Comparison of ENCODE assay signal across 16 cellular contexts in the genomic region with DNA sequence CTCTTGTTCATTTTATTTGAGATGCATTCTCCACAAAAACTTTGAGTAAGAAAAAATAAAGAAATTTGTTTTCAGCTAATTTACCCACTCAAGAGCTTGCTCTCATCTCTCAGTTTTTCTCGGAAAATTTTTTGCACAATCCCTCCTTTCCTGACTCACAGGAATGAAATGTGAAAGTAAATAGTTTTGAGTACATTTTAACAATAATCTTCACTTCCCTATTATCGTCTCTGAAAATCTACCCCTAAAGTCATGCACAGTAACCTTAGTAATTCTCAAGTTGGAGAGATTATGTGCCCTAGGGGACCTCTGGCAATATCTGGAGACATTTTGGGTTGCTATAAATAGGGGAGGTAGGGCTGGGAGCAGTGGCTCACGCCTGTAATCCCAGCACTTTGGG. TPM values are rescaled to one million over a fixed set of nuclear protein-coding genes. Genes with fewer than 3 reads are reported as not detected.
A peak's percentile ranks its signal among the peaks of the same experiment; 100 is the strongest.
DNase-seq lines count a peak whose midpoint lies in the region; ATAC-seq and TF ChIP-seq lines count a peak whose summit lies in the region.
"Had no signal": no experiment of that assay in that cellular context is flagged by ENCODE, and none has a peak within 500 bp of the region (broad histone marks: within the 10 kb centered on the region; RNA-seq: fewer than 3 reads in every experiment).

No MANE protein-coding gene starts in this region.

- H3K9me3 Mint-ChIP-seq in CD8-positive, alpha-beta memory T cell, result no peaks in the 10 kb centered on the region
- H3K9me3 Mint-ChIP-seq: activated T-helper 17 cell treated with anti-CD3 and anti-CD28 coated beads, Interleukin-2, amount 50 U/mL, for 72 hours; dendritic cell treated with granulocyte-macrophage colony-stimulating factor and Interleukin-4, amounts not matched to agents 40 ng/mL and 50 ng/mL, for 4 days had no signal

- H3K27me3 ChIP-seq in liver (ENCODE audit: control insufficient read depth in 4 of 4, insufficient read depth in 4 of 4, low read length in 3 of 4) (no peaks in the 10 kb centered on the region), suprapubic skin (no peaks in the 10 kb centered on the region)
- no peaks in the 10 kb centered on the region for H3K27me3 ChIP-seq in CD8-positive, alpha-beta memory T cell (ENCODE audit: insufficient read depth, low read length, poor library complexity, severe bottlenecking)

- peaks cover 20 to 25% (median 24%) of the 10 kb centered on the region in 3 donors for H3K4me1 Mint-ChIP-seq in CD8-positive, alpha-beta memory T cell

- H3K27me3 Mint-ChIP-seq in CD8-positive, alpha-beta memory T cell, result no peaks in the 10 kb centered on the region
- H3K27me3 Mint-ChIP-seq: activated T-helper 17 cell treated with anti-CD3 and anti-CD28 coated beads, Interleukin-2, amount 50 U/mL, for 72 hours had no signal

- H3K36me3 ChIP-seq in liver (ENCODE audit: control insufficient read depth in 4 of 4, insufficient read depth in 3 of 4, low read depth in 1 of 4, low read length in 3 of 4), result peaks cover 0 to 7% (median 2%) of the 10 kb centered on the region in 4 donors
- no peaks in the 10 kb centered on the region for H3K36me3 ChIP-seq in suprapubic skin
- no peaks in the 10 kb centered on the region for H3K36me3 ChIP-seq in CD8-positive, alpha-beta memory T cell (ENCODE audit: insufficient read depth, low read length)

- no peak for TF ChIP-seq CTCF in liver (IDR thresholded peaks at IDR 0.05; ENCODE audit: low read depth, low read length, missing input control)
- no peak for TF ChIP-seq CTCF in suprapubic skin (IDR thresholded peaks at IDR 0.05)

- H3K27ac ChIP-seq in liver (ENCODE audit: low read depth in 1 of 2, low read length in 2 of 2) (peak overlapping the region; percentile 82 to 83), suprapubic skin (peak overlapping the region; percentile 79)
- H3K27ac ChIP-seq in CD8-positive, alpha-beta memory T cell (ENCODE audit: low read depth, low read length), result no peak overlapping the region
- H3K27ac ChIP-seq: KMS-11 had no signal

- H3K9me3 ChIP-seq in liver (ENCODE audit: control insufficient read depth in 4 of 4, low read length in 3 of 4), result no peaks in the 10 kb centered on the region
- H3K9me3 ChIP-seq in suprapubic skin, result no peaks in the 10 kb centered on the region
- H3K9me3 ChIP-seq in CD8-positive, alpha-beta memory T cell (ENCODE audit: low read length), result no peaks in the 10 kb centered on the region

- POLR2A ChIA-PET in CD8-positive, alpha-beta memory T cell (lab: Charles Lee), result no interaction called here

- no peak for TF ChIP-seq RAD21 in liver (IDR thresholded peaks at IDR 0.05)

- H3K27ac Mint-ChIP-seq in CD8-positive, alpha-beta memory T cell, result peak overlapping the region in 1 of 8 donors; percentile 24
- H3K27ac Mint-ChIP-seq: activated T-helper 17 cell treated with anti-CD3 and anti-CD28 coated beads, Interleukin-2, amount 50 U/mL, for 72 hours; dendritic cell treated with granulocyte-macrophage colony-stimulating factor and Interleukin-4, amounts not matched to agents 40 ng/mL and 50 ng/mL, for 4 days had no signal

- 25% methylated on average over 3 of the region's 3 CpGs for WGBS in liver
- 46% methylated on average over 3 of the region's 3 CpGs for WGBS in suprapubic skin

- H3K4me3 Mint-ChIP-seq in CD8-positive, alpha-beta memory T cell, result peak overlapping the region in 3 of 7 donors; percentile 24 to 82 (median 80)
- H3K4me3 Mint-ChIP-seq: activated T-helper 17 cell treated with anti-CD3 and anti-CD28 coated beads, Interleukin-2, amount 50 U/mL, for 72 hours; dendritic cell treated with granulocyte-macrophage colony-stimulating factor and Interleukin-4, amounts not matched to agents 40 ng/mL and 50 ng/mL, for 4 days had no signal

- H3K4me3 ChIP-seq in liver (ENCODE audit: low read depth in 1 of 3, low read length in 3 of 3) (peak overlapping the region; percentile 84 to 98 (median 86)), suprapubic skin (no peak overlapping the region)
- no peak overlapping the region for H3K4me3 ChIP-seq in CD8-positive, alpha-beta memory T cell (ENCODE audit: low read length)

- TF ChIP-seq POLR2A in suprapubic skin (IDR thresholded peaks at IDR 0.05), result no peak

- H3K4me1 ChIP-seq in liver (ENCODE audit: control insufficient read depth in 4 of 4, insufficient read depth in 4 of 4, low read length in 3 of 4), result peaks cover 2 to 49% (median 23%) of the 10 kb centered on the region in 4 donors
- H3K4me1 ChIP-seq in suprapubic skin, result peaks cover 41% of the 10 kb centered on the region
- H3K4me1 ChIP-seq in CD8-positive, alpha-beta memory T cell (ENCODE audit: insufficient read depth, low read length), result peaks cover 12% of the 10 kb centered on the region

- CTCF ChIA-PET in CD8-positive, alpha-beta memory T cell (lab: Charles Lee), result no interaction called here

- peak overlapping the region; percentile 82 to 89 for H3K9ac ChIP-seq in liver (ENCODE audit: low read depth in 1 of 2, low read length in 2 of 2)
- H3K9ac ChIP-seq: KMS-11 had no signal

- ATAC-seq in GM21390 (IDR thresholded peaks at IDR 0.05; ENCODE audit: unreplicated experiment), result no peak
- ATAC-seq: activated T-helper 17 cell treated with anti-CD3 and anti-CD28 coated beads, Interleukin-2, amount 50 U/mL, for 72 hours had no signal

- DNase-seq in HCEC 1CT, result peak; percentile 43
- peak; percentile 56 for DNase-seq in amniotic epithelial cell (ENCODE audit: low read depth)
- DNase-seq in suprapubic skin (ENCODE audit: low spot score in 2 of 2), result no peak
- no peak for DNase-seq in CD8-positive, alpha-beta memory T cell
- no peak for DNase-seq in activated CD4-positive, alpha-beta T cell treated with anti-CD3 and anti-CD28 coated beads, Interleukin-2, amount 50 U/mL, for 4 hours
- DNase-seq: activated CD4-positive, alpha-beta T cell treated with anti-CD3 and anti-CD28 coated beads for 1 hour; DND-41; stimulated activated CD4-positive, alpha-beta T cell treated with anti-CD3 and anti-CD28 coated beads, Interleukin-1b, Interleukin-23, amount 100 ng/mL, for 48 hours had no signal

- TF ChIP-seq EP300 in suprapubic skin (IDR thresholded peaks at IDR 0.05), result no peak

- H3K36me3 Mint-ChIP-seq in CD8-positive, alpha-beta memory T cell, result peaks cover 0 to 6% (median 5%) of the 10 kb centered on the region in 3 donors

TF ChIP-seq in liver, 16 proteins besides CTCF, POLR2A, EP300 and RAD21:
- TF ChIP-seq FOXA1 (IDR thresholded peaks at IDR 0.05), result no peak

RNA-seq across cellular contexts. Expression of a gene that starts 2.6 kb away (rescaled TPM):
- total RNA-seq in liver, result 100 to 1,000 TPM; 277 to 605 TPM
- 1,000 to 10,000 TPM; 1,639 to 2,022 TPM for polyA plus RNA-seq in liver
- 100 to 1,000 TPM; 103 to 258 (median 147) TPM for total RNA-seq in suprapubic skin
- 10 to 100 TPM; 70.3 to 77.7 TPM for total RNA-seq in CD8-positive, alpha-beta memory T cell
- polyA plus RNA-seq in CD8-positive, alpha-beta memory T cell, result 87.8 TPM

RNA-seq across cellular contexts. Expression of a gene that starts 26.5 kb away (rescaled TPM):
- total RNA-seq in liver (not detected), suprapubic skin (not detected)
- not detected for polyA plus RNA-seq in liver
- total RNA-seq in CD8-positive, alpha-beta memory T cell, result not detected
- not detected for polyA plus RNA-seq in CD8-positive, alpha-beta memory T cell
- total RNA-seq: activated T-helper 17 cell treated with anti-CD3 and anti-CD28 coated beads, Interleukin-2, amount 50 U/mL, for 72 hours; myocyte; NCI-H460; temporal lobe had no signal

Comparison
In these comparisons a context has a peak if more than half of its experiments do, and no peak if none do; other contexts are left out.
1. DNase-seq: peak in HCEC 1CT (single experiment) and amniotic epithelial cell (single experiment); none in suprapubic skin (0 of 2), CD8-positive, alpha-beta memory T cell (0 of 5) and activated CD4-positive, alpha-beta T cell treated with anti-CD3 and anti-CD28 coated beads, Interleukin-2, amount 50 U/mL, for 4 hours (0 of 2).
2. H3K4me3 ChIP-seq: peak in liver (3 of 3); none in suprapubic skin (single experiment) and CD8-positive, alpha-beta memory T cell (single experiment).